1 cellular context compared by ENCODE assay signal in the genomic region with DNA sequence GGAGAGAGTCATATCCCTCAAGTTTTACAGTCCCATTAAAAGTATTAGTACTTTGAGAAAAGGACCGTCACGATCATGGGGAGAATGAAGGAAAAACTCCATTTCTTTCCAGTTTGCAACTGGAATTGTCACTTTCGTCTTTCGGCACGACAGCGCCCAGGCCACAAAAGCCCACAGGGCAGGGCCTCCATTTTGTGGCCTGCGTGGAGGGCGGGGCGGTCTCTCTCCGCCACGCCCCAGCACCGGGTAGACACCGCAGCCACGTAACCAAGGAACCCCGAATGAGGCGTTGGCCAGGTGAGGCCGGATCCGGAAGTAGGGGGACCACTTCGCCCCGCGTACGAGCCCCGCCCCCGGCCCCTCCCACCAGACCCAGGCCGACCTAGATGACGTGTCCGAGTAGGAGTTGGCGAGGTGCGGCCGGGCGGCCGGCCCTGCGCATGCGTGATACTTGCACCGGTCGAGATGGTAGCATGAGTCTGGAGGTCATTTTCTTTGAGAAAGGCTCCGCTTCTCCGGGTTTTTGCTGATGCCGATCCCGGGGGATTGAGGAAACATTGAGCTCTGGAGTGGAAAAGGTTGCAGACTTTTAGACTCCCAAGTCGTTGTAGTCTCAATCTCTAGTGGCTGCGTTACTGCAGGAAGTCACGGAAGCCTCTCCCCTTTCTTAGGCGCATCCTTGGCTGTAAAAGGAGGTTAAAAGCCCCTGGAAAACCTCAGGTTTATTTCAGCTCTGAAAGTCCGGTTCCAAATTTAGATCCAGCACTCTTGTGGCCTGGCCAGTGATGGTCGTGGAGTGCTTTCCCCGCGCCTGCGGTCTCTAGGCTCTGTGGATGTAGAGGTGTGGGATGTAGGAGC.
TF ChIP-seq lines count a peak whose summit lies in the region.

No MANE protein-coding gene starts in this region.

TF ChIP-seq in SK-N-SH, 30 proteins besides CTCF, POLR2A, EP300 and RAD21 (continued from another document):
- TF ChIP-seq FOSL2 (IDR thresholded peaks at IDR 0.05; ENCODE audit: borderline replicate concordance, low read depth) (no peak), FOXJ3 (CRISPR knock-in tag; IDR thresholded peaks at IDR 0.05) (0 out of 2 replicates have a peak, but pooled peaks have one; percentile 49), EZH2phosphoT487 (IDR thresholded peaks at IDR 0.05; ENCODE audit: borderline replicate concordance, low read depth) (no peak), TCF12 (IDR thresholded peaks at IDR 0.05) (no peak), TEAD4 (IDR thresholded peaks at IDR 0.05; ENCODE audit: borderline replicate concordance, insufficient read depth) (no peak), JUND (IDR thresholded peaks at IDR 0.05) (peak; percentile 40; the same call in 1 of the 2 replicates), MXI1 (IDR thresholded peaks at IDR 0.05; ENCODE audit: low read depth, low read length) (peak; percentile 81; the same call in 1 of the 2 replicates), YY1 (IDR thresholded peaks at IDR 0.05; ENCODE audit: low read depth) (peak; percentile 69; the same call in 1 of the 2 replicates), RCOR1 (IDR thresholded peaks at IDR 0.05; ENCODE audit: low read length) (no peak; the same call in 1 of the 2 replicates), NRF1 (IDR thresholded peaks at IDR 0.05; ENCODE audit: low read depth, low read length) (peak; percentile 85), NFIC (IDR thresholded peaks at IDR 0.05; ENCODE audit: borderline replicate concordance) (no peak), POLR2AphosphoS5 (IDR thresholded peaks at IDR 0.05; ENCODE audit: low read depth, low read length) (peak; percentile 94)
- TF ChIP-seq, protein P1, sequence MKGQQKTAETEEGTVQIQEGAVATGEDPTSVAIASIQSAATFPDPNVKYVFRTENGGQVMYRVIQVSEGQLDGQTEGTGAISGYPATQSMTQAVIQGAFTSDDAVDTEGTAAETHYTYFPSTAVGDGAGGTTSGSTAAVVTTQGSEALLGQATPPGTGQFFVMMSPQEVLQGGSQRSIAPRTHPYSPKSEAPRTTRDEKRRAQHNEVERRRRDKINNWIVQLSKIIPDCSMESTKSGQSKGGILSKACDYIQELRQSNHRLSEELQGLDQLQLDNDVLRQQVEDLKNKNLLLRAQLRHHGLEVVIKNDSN (IDR thresholded peaks at IDR 0.05; ENCODE audit: borderline replicate concordance, low read depth), result no peak
- TF ChIP-seq, protein P2, sequence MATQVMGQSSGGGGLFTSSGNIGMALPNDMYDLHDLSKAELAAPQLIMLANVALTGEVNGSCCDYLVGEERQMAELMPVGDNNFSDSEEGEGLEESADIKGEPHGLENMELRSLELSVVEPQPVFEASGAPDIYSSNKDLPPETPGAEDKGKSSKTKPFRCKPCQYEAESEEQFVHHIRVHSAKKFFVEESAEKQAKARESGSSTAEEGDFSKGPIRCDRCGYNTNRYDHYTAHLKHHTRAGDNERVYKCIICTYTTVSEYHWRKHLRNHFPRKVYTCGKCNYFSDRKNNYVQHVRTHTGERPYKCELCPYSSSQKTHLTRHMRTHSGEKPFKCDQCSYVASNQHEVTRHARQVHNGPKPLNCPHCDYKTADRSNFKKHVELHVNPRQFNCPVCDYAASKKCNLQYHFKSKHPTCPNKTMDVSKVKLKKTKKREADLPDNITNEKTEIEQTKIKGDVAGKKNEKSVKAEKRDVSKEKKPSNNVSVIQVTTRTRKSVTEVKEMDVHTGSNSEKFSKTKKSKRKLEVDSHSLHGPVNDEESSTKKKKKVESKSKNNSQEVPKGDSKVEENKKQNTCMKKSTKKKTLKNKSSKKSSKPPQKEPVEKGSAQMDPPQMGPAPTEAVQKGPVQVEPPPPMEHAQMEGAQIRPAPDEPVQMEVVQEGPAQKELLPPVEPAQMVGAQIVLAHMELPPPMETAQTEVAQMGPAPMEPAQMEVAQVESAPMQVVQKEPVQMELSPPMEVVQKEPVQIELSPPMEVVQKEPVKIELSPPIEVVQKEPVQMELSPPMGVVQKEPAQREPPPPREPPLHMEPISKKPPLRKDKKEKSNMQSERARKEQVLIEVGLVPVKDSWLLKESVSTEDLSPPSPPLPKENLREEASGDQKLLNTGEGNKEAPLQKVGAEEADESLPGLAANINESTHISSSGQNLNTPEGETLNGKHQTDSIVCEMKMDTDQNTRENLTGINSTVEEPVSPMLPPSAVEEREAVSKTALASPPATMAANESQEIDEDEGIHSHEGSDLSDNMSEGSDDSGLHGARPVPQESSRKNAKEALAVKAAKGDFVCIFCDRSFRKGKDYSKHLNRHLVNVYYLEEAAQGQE (IDR thresholded peaks at IDR 0.05; ENCODE audit: low read depth, low read length), result no peak
- TF ChIP-seq, protein P3, sequence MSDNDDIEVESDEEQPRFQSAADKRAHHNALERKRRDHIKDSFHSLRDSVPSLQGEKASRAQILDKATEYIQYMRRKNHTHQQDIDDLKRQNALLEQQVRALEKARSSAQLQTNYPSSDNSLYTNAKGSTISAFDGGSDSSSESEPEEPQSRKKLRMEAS (IDR thresholded peaks at IDR 0.05; ENCODE audit: low read depth), result peak; percentile 56
